ENCODE assay signal across 12 cellular contexts in genomic region chr20:37195018-37195417, GRCh38. TPM values are rescaled to one million over a fixed set of nuclear protein-coding genes. Genes with fewer than 3 reads are reported as not detected.
DNase-seq lines count a peak whose midpoint lies in the region; ATAC-seq lines count a peak whose summit lies in the region.
"Had no signal": no experiment of that assay in that cellular context is flagged by ENCODE, and none has a peak within 500 bp of the region (broad histone marks: within the 10 kb centered on the region; RNA-seq: fewer than 3 reads in every experiment).

No MANE protein-coding gene starts in this region.

- H3K4me1 Mint-ChIP-seq in CD8-positive, alpha-beta memory T cell = peaks cover 57 to 62% (median 62%) of the 10 kb centered on the region in 3 donors
- H3K4me1 Mint-ChIP-seq in activated CD8-positive, alpha-beta T cell treated with anti-CD3 and anti-CD28 coated beads, Interleukin-2, amount 10 ng/mL, durations not matched to agents 7 days and 5 days (ENCODE audit: low read depth) = peaks cover 58% of the 10 kb centered on the region
- peaks cover 43 to 71% (median 63%) of the 10 kb centered on the region in 4 donors for H3K4me1 Mint-ChIP-seq in naive thymus-derived CD8-positive, alpha-beta T cell

- peak; percentile 20 for ATAC-seq in activated CD8-positive, alpha-beta T cell treated with anti-CD3 and anti-CD28 coated beads, Interleukin-2, amount 10 ng/mL, durations not matched to agents 7 days and 5 days
- ATAC-seq in naive thymus-derived CD8-positive, alpha-beta T cell = peak in 1 of 2 donors; percentile 19

- H3K4me3 ChIP-seq in BLaER1 = no peak overlapping the region
- H3K4me3 ChIP-seq in CD8-positive, alpha-beta memory T cell (ENCODE audit: low read length) = no peak overlapping the region
- H3K4me3 ChIP-seq: adrenal gland had no signal

- H3K9me3 Mint-ChIP-seq in CD8-positive, alpha-beta memory T cell = no peaks in the 10 kb centered on the region
- H3K9me3 Mint-ChIP-seq in activated CD8-positive, alpha-beta T cell treated with anti-CD3 and anti-CD28 coated beads, Interleukin-2, amount 10 ng/mL, durations not matched to agents 7 days and 5 days (ENCODE audit: insufficient read depth) = no peaks in the 10 kb centered on the region
- no peaks in the 10 kb centered on the region for H3K9me3 Mint-ChIP-seq in naive thymus-derived CD8-positive, alpha-beta T cell

- POLR2A ChIA-PET in CD8-positive, alpha-beta memory T cell (lab: Charles Lee) = interaction anchor here (0.5 to 1.2 kb wide), 5 partner anchors 16 to 1578 kb away, joined by 3 read pairs; no protein-coding TSS in a partner anchor
- POLR2A ChIA-PET in activated CD8-positive, alpha-beta T cell treated with anti-CD3 and anti-CD28 coated beads, Interleukin-2, amount 10 ng/mL, durations not matched to agents 7 days and 5 days (lab: Charles Lee) = interaction anchor here (0.8 to 1.3 kb wide), 5 partner anchors 16 to 343 kb away, joined by 3 to 4 read pairs (median 4); partner anchors contain the start of genes MROH8 and RPN2
- POLR2A ChIA-PET in naive thymus-derived CD8-positive, alpha-beta T cell (lab: Charles Lee) = interaction anchor here (1.0 to 3.0 kb wide), 2 partner anchors 17 to 339 kb away, joined by 4 to 17 read pairs; partner anchors contain the start of genes MROH8 and RPN2

- no peak for DNase-seq in CD8-positive, alpha-beta memory T cell
- no peak for DNase-seq in activated CD8-positive, alpha-beta T cell treated with anti-CD3 and anti-CD28 coated beads, Interleukin-2, amount 10 ng/mL, durations not matched to agents 7 days and 5 days
- no peak for DNase-seq in naive thymus-derived CD8-positive, alpha-beta T cell
- DNase-seq in kidney glomerular epithelial cell (lab: John Stamatoyannopoulos, UW) (no peak), caudate nucleus (lab: John Stamatoyannopoulos, UW) (no peak), substantia nigra (lab: John Stamatoyannopoulos, UW) (no peak), NCI-H345 (lab: John Stamatoyannopoulos, UW) (no peak)
- DNase-seq: stimulated activated CD4-positive, alpha-beta T cell treated with anti-CD3 and anti-CD28 coated beads, Interleukin-12 subunit alpha, Interleukin-12 subunit beta, amount 100 ng/mL, for 4 hours; T-helper 9 cell had no signal

- H3K9me3 ChIP-seq in BLaER1 = no peaks in the 10 kb centered on the region
- H3K9me3 ChIP-seq in CD8-positive, alpha-beta memory T cell (ENCODE audit: low read length) = no peaks in the 10 kb centered on the region
- H3K9me3 ChIP-seq: adrenal gland had no signal

- H3K36me3 ChIP-seq in BLaER1 = peaks cover 92% of the 10 kb centered on the region
- H3K36me3 ChIP-seq in CD8-positive, alpha-beta memory T cell (ENCODE audit: insufficient read depth, low read length) = peaks cover 14% of the 10 kb centered on the region

- peaks cover 100% of the 10 kb centered on the region for H4K20me1 ChIP-seq in BLaER1

- no peaks in the 10 kb centered on the region for H3K27me3 ChIP-seq in BLaER1
- no peaks in the 10 kb centered on the region for H3K27me3 ChIP-seq in CD8-positive, alpha-beta memory T cell (ENCODE audit: insufficient read depth, low read length, poor library complexity, severe bottlenecking)
- H3K27me3 ChIP-seq: adrenal gland had no signal

- H3K36me3 Mint-ChIP-seq in CD8-positive, alpha-beta memory T cell = peaks cover 4 to 68% (median 10%) of the 10 kb centered on the region in 3 donors
- peaks cover 51% of the 10 kb centered on the region for H3K36me3 Mint-ChIP-seq in activated CD8-positive, alpha-beta T cell treated with anti-CD3 and anti-CD28 coated beads, Interleukin-2, amount 10 ng/mL, durations not matched to agents 7 days and 5 days (ENCODE audit: low read depth)
- H3K36me3 Mint-ChIP-seq in naive thymus-derived CD8-positive, alpha-beta T cell = peaks cover 0 to 62% (median 7%) of the 10 kb centered on the region in 3 donors

- H3K4me2 ChIP-seq in BLaER1 = peak overlapping the region; percentile 34; the same call in 1 of the 2 replicates

- peak overlapping the region in 7 of 8 donors; percentile 41 to 85 (median 64) for H3K27ac Mint-ChIP-seq in CD8-positive, alpha-beta memory T cell
- H3K27ac Mint-ChIP-seq in activated CD8-positive, alpha-beta T cell treated with anti-CD3 and anti-CD28 coated beads, Interleukin-2, amount 10 ng/mL, durations not matched to agents 7 days and 5 days = peak overlapping the region; percentile 86
- H3K27ac Mint-ChIP-seq in naive thymus-derived CD8-positive, alpha-beta T cell = peak overlapping the region; percentile 64 to 92 (median 86)

- H3K27me3 Mint-ChIP-seq in CD8-positive, alpha-beta memory T cell = no peaks in the 10 kb centered on the region
- no peaks in the 10 kb centered on the region for H3K27me3 Mint-ChIP-seq in activated CD8-positive, alpha-beta T cell treated with anti-CD3 and anti-CD28 coated beads, Interleukin-2, amount 10 ng/mL, durations not matched to agents 7 days and 5 days (ENCODE audit: low read depth)
- no peaks in the 10 kb centered on the region for H3K27me3 Mint-ChIP-seq in naive thymus-derived CD8-positive, alpha-beta T cell

- peak overlapping the region; percentile 41; the same call in 1 of the 2 replicates for H3K9ac ChIP-seq in BLaER1

- H3K4me1 ChIP-seq in BLaER1 = peaks cover 43% of the 10 kb centered on the region
- H3K4me1 ChIP-seq in CD8-positive, alpha-beta memory T cell (ENCODE audit: insufficient read depth, low read length) = peaks cover 43% of the 10 kb centered on the region

- CTCF ChIA-PET in CD8-positive, alpha-beta memory T cell (lab: Charles Lee) = interaction anchor here (0.9 to 3.9 kb wide), 10 partner anchors 10 to 801 kb away, joined by 3 to 34 read pairs (median 8); partner anchors contain the start of genes BLCAP, MROH8 and RPN2
- CTCF ChIA-PET in activated CD8-positive, alpha-beta T cell treated with anti-CD3 and anti-CD28 coated beads, Interleukin-2, amount 10 ng/mL, durations not matched to agents 7 days and 5 days (lab: Charles Lee) = interaction anchor here (0.7 to 4.4 kb wide), 35 partner anchors 9 to 1191 kb away, joined by 3 to 51 read pairs (median 5); partner anchors contain the start of genes MROH8 and RPN2

- peak overlapping the region in 1 of 7 donors; percentile 39 for H3K4me3 Mint-ChIP-seq in CD8-positive, alpha-beta memory T cell
- H3K4me3 Mint-ChIP-seq in activated CD8-positive, alpha-beta T cell treated with anti-CD3 and anti-CD28 coated beads, Interleukin-2, amount 10 ng/mL, durations not matched to agents 7 days and 5 days = no peak overlapping the region
- peak overlapping the region in 9 of 10 donors; percentile 40 to 82 (median 63) for H3K4me3 Mint-ChIP-seq in naive thymus-derived CD8-positive, alpha-beta T cell

- H3K27ac ChIP-seq in BLaER1 (0 out of 2 replicates have a peak overlapping the region, but pooled peaks have one; percentile 41), caudate nucleus (ENCODE audit: low read depth, low read length) (no peak overlapping the region), substantia nigra (ENCODE audit: low read depth, low read length, poor library complexity, severe bottlenecking) (no peak overlapping the region)
- no peak overlapping the region for H3K27ac ChIP-seq in CD8-positive, alpha-beta memory T cell (ENCODE audit: low read depth, low read length)
- H3K27ac ChIP-seq: adrenal gland had no signal

RNA-seq across cellular contexts. Expression of gene MROH8, which starts 15.7 kb away (rescaled TPM):
- 1 to 10 TPM; 1.6 to 3.0 TPM for total RNA-seq in CD8-positive, alpha-beta memory T cell
- 2.6 TPM for polyA plus RNA-seq in CD8-positive, alpha-beta memory T cell
- 1 to 10 TPM; 2.6 to 2.8 TPM for total RNA-seq in activated CD8-positive, alpha-beta T cell treated with anti-CD3 and anti-CD28 coated beads, Interleukin-2, amount 10 ng/mL, durations not matched to agents 7 days and 5 days
- total RNA-seq in naive thymus-derived CD8-positive, alpha-beta T cell = 1 to 10 TPM in 1 of 2 experiments, under 1 TPM in 1; 0.71 to 1.9 TPM
- polyA plus RNA-seq in naive thymus-derived CD8-positive, alpha-beta T cell = 1 to 10 TPM in 1 of 3 donors, under 1 TPM in 2; 0.49 to 2.5 (median 0.66) TPM
- total RNA-seq: HT-29 had no signal

RNA-seq across cellular contexts. Expression of gene RPN2, which starts 15.9 kb away (rescaled TPM):
- total RNA-seq in CD8-positive, alpha-beta memory T cell = 100 to 1,000 TPM; 155 to 164 TPM
- 281 TPM for polyA plus RNA-seq in CD8-positive, alpha-beta memory T cell
- 100 to 1,000 TPM; 163 to 165 TPM for total RNA-seq in activated CD8-positive, alpha-beta T cell treated with anti-CD3 and anti-CD28 coated beads, Interleukin-2, amount 10 ng/mL, durations not matched to agents 7 days and 5 days
- total RNA-seq in naive thymus-derived CD8-positive, alpha-beta T cell = 100 to 1,000 TPM in 1 of 2 experiments, 10 to 100 TPM in 1; 94.4 to 107 TPM
- 100 to 1,000 TPM; 235 to 239 (median 236) TPM for polyA plus RNA-seq in naive thymus-derived CD8-positive, alpha-beta T cell
